ENCODE assay signal across 9 cellular contexts in the genomic region with DNA sequence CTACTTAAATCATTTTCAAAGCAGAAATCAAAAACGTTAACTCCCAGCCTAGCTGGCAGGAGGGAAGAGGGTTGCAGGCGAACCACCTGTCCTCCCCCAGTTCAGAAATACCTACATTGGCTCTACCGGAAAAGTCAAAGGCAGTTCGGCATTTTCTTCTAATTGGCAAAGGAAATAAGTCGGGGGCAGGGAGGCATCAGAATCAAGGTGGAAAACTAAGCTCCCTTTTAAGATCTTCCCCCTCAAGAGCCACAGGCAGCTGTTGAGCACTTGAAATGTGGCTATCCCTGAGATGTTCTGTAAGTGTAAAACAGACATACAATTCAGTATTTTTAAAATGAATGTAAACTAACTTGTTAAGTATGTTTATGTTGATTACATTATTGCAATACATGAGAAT. TPM values are rescaled to one million over a fixed set of nuclear protein-coding genes. Genes with fewer than 3 reads are reported as not detected.
A peak's percentile ranks its signal among the peaks of the same experiment; 100 is the strongest.
DNase-seq lines count a peak whose midpoint lies in the region; ATAC-seq and TF ChIP-seq lines count a peak whose summit lies in the region.
"Had no signal": no experiment of that assay in that cellular context is flagged by ENCODE, and none has a peak within 500 bp of the region (broad histone marks: within the 10 kb centered on the region; RNA-seq: fewer than 3 reads in every experiment).

No MANE protein-coding gene starts in this region.

- H3K9ac ChIP-seq in MM.1S (ENCODE audit: low read length) (peak overlapping the region; percentile 7; the same call in 1 of the 2 replicates), parathyroid adenoma (no peak overlapping the region)

- H3K9me2 ChIP-seq in MM.1S (replicated peaks; ENCODE audit: insufficient read depth, low read length): no peaks in the 10 kb centered on the region

- peak overlapping the region; percentile 89 for H3K4me3 ChIP-seq in GM08714 (ENCODE audit: low read length)
- H3K4me3 ChIP-seq in MM.1S (ENCODE audit: low read length): peak overlapping the region; percentile 84
- H3K4me3 ChIP-seq in parathyroid adenoma (ENCODE audit: low read depth, low read length): no peak overlapping the region

- no peak for ATAC-seq in effector memory CD8-positive, alpha-beta T cell (replicated peaks)
- ATAC-seq in GM18873 (IDR thresholded peaks at IDR 0.05; ENCODE audit: low FRiP score, unreplicated experiment) (no peak), HG02884 (IDR thresholded peaks at IDR 0.05; ENCODE audit: unreplicated experiment) (no peak)

- peak overlapping the region; percentile 88 for H3K4me2 ChIP-seq in MM.1S (ENCODE audit: low read depth, low read length)
- no peak overlapping the region for H3K4me2 ChIP-seq in parathyroid adenoma (ENCODE audit: low read length)

- peaks cover 0 to 1% of the 10 kb centered on the region in 2 donors for H3K9me3 Mint-ChIP-seq in effector memory CD8-positive, alpha-beta T cell

- H3K4me1 ChIP-seq in MM.1S (ENCODE audit: low read length): no peaks in the 10 kb centered on the region; the same call in 1 of the 2 replicates
- H3K4me1 ChIP-seq in parathyroid adenoma: peaks cover 8% of the 10 kb centered on the region

- H3K27ac ChIP-seq in MM.1S (ENCODE audit: low read length) (no peak overlapping the region), parathyroid adenoma (no peak overlapping the region)
- H3K27ac ChIP-seq: epithelial cell of prostate had no signal

- H3K27ac Mint-ChIP-seq in effector memory CD8-positive, alpha-beta T cell: peak overlapping the region; percentile 95

- no peaks in the 10 kb centered on the region for H4K20me1 ChIP-seq in MM.1S (ENCODE audit: insufficient read depth, low read length)

- H3K4me1 Mint-ChIP-seq in effector memory CD8-positive, alpha-beta T cell (ENCODE audit: low read depth in 2 of 2): peaks cover 26 to 32% of the 10 kb centered on the region in 2 donors

- DNase-seq in MM.1S: no peak
- DNase-seq in effector memory CD8-positive, alpha-beta T cell: no peak
- DNase-seq in mucosa of gallbladder (ENCODE audit: low spot score): no peak
- no peak for DNase-seq in central memory CD4-positive, alpha-beta T cell

- H3K36me3 Mint-ChIP-seq in effector memory CD8-positive, alpha-beta T cell (ENCODE audit: insufficient read depth): peaks cover 34% of the 10 kb centered on the region

- TF ChIP-seq CTCF in MM.1S (IDR thresholded peaks at IDR 0.05; ENCODE audit: low read length) (no peak), parathyroid adenoma (IDR thresholded peaks at IDR 0.05) (no peak)

- H3K36me3 ChIP-seq in MM.1S (replicated peaks; ENCODE audit: insufficient read depth, low read length): no peaks in the 10 kb centered on the region
- H3K36me3 ChIP-seq in parathyroid adenoma (ENCODE audit: control insufficient read depth, insufficient read depth, low read length): no peaks in the 10 kb centered on the region

- H3K79me2 ChIP-seq in MM.1S (ENCODE audit: low read length) (no peaks in the 10 kb centered on the region), parathyroid adenoma (no peaks in the 10 kb centered on the region)

- H2AFZ ChIP-seq in MM.1S (ENCODE audit: low read length) (peak overlapping the region; percentile 63; the same call in 1 of the 2 replicates), parathyroid adenoma (peak overlapping the region; percentile 100)

- no peaks in the 10 kb centered on the region for H3K27me3 ChIP-seq in MM.1S (replicated peaks; ENCODE audit: insufficient read depth, low read length)
- H3K27me3 ChIP-seq in parathyroid adenoma (ENCODE audit: control insufficient read depth, insufficient read depth, low read length): no peaks in the 10 kb centered on the region

- peaks cover 11% of the 10 kb centered on the region; the same call in 1 of the 2 replicates for H3F3A ChIP-seq in MM.1S (ENCODE audit: insufficient read depth, low read length)

- no peaks in the 10 kb centered on the region for H3K9me3 ChIP-seq in MM.1S (replicated peaks; ENCODE audit: insufficient read depth, low read length)
- H3K9me3 ChIP-seq in parathyroid adenoma (ENCODE audit: control insufficient read depth, low read length): no peaks in the 10 kb centered on the region

- no peaks in the 10 kb centered on the region for H3K27me3 Mint-ChIP-seq in effector memory CD8-positive, alpha-beta T cell

- H3K4me3 Mint-ChIP-seq in effector memory CD8-positive, alpha-beta T cell: peak overlapping the region; percentile 89 to 90

RNA-seq across cellular contexts. Expression of a gene that starts 1.0 kb away (rescaled TPM):
- 43.4 TPM for total RNA-seq in mucosa of gallbladder
